28 cellular contexts compared by ENCODE assay signal in genomic region chr6:41452763-41453162, GRCh38.
"Had no signal": no experiment of that assay in that cellular context is flagged by ENCODE, and none has a peak within 500 bp of the region (broad histone marks: within the 10 kb centered on the region; RNA-seq: fewer than 3 reads in every experiment).

No MANE protein-coding gene starts in this region.

- H3K36me3 ChIP-seq: adrenal gland, colonic mucosa, esophagus squamous epithelium, gastroesophageal sphincter had no signal

- H3K4me3 Mint-ChIP-seq: activated CD4-positive, alpha-beta memory T cell treated with anti-CD3 and anti-CD28 coated beads for 36 hours; activated CD4-positive, alpha-beta T cell treated with anti-CD3 and anti-CD28 coated beads for 36 hours; activated CD4-positive, alpha-beta T cell treated with anti-CD3 and anti-CD28 coated beads, Interleukin-2, amount 10 ng/mL, durations not matched to agents 24 days and 14 days; activated CD8-positive, alpha-beta memory T cell treated with anti-CD3 and anti-CD28 coated beads, Interleukin-2, amount 10 ng/mL, durations not matched to agents 7 days and 5 days; activated CD8-positive, alpha-beta T cell treated with anti-CD3 and anti-CD28 coated beads, Interleukin-2, amount 10 ng/mL, durations not matched to agents 7 days and 5 days; activated naive CD4-positive, alpha-beta T cell treated with anti-CD3 and anti-CD28 coated beads for 36 hours; activated naive CD4-positive, alpha-beta T cell treated with anti-CD3 and anti-CD28 coated beads, Interleukin-2, amount 50 U/mL, for 24 hours; activated naive CD8-positive, alpha-beta T cell treated with anti-CD3 and anti-CD28 coated beads for 36 hours; activated naive CD8-positive, alpha-beta T cell treated with anti-CD3 and anti-CD28 coated beads, Interleukin-2, amount 50 U/mL, for 24 hours; activated T-helper 1 cell treated with anti-CD3 and anti-CD28 coated beads, Interleukin-12 subunit alpha, Interleukin-12 subunit beta, Interleukin-2, Interleukin-4 antibody, amounts not matched to agents 30 ng/mL and 10 ng/mL and 1 ng/mL, durations not matched to agents 14 hours and 24 hours and 36 hours had no signal

- H3K4me3 ChIP-seq: adrenal gland, body of pancreas, colonic mucosa, esophagus squamous epithelium, gastroesophageal sphincter had no signal

- DNase-seq: activated CD4-positive, alpha-beta memory T cell treated with anti-CD3 and anti-CD28 coated beads for 36 hours; activated CD4-positive, alpha-beta T cell treated with anti-CD3 and anti-CD28 coated beads for 36 hours; activated CD4-positive, alpha-beta T cell treated with anti-CD3 and anti-CD28 coated beads, Interleukin-2, amount 10 ng/mL, durations not matched to agents 24 days and 14 days; activated CD4-positive, CD25-positive, alpha-beta regulatory T cell; activated CD4-positive, CD25-positive, alpha-beta regulatory T cell treated with anti-CD3 and anti-CD28 coated beads, Interleukin-2, amount 50 U/mL, for 72 hours; activated CD8-positive, alpha-beta memory T cell treated with anti-CD3 and anti-CD28 coated beads, Interleukin-2, amount 10 ng/mL, durations not matched to agents 7 days and 5 days; activated CD8-positive, alpha-beta memory T cell treated with anti-CD3 and anti-CD28 coated beads, Interleukin-2, amount 50 U/mL, for 4 hours; activated CD8-positive, alpha-beta T cell treated with anti-CD3 and anti-CD28 coated beads, Interleukin-2, amount 10 ng/mL, durations not matched to agents 7 days and 5 days; activated effector memory CD4-positive, alpha-beta T cell treated with anti-CD3 and anti-CD28 coated beads, Interleukin-2, amount 50 U/mL, for 16 hours; activated naive CD4-positive, alpha-beta T cell treated with anti-CD3 and anti-CD28 coated beads for 36 hours; activated naive CD8-positive, alpha-beta T cell treated with anti-CD3 and anti-CD28 coated beads for 36 hours; activated naive CD8-positive, alpha-beta T cell treated with anti-CD3 and anti-CD28 coated beads, Interleukin-2, amount 50 U/mL, for 24 hours; activated T-cell treated with anti-CD3 and anti-CD28 coated beads, Interleukin-2, amount 50 U/mL, for 1 hour; activated T-cell treated with anti-CD3 and anti-CD28 coated beads, Interleukin-2, amount 50 U/mL, for 48 hours; adrenal gland; body of pancreas; central memory CD4-positive, alpha-beta T cell; cerebellar nuclear complex; colonic mucosa; effector CD8-positive, alpha-beta T cell; esophagus squamous epithelium; foreskin melanocyte; T-helper 2 cell had no signal

- H3K36me3 Mint-ChIP-seq: activated CD4-positive, alpha-beta memory T cell treated with anti-CD3 and anti-CD28 coated beads for 36 hours; activated CD8-positive, alpha-beta memory T cell treated with anti-CD3 and anti-CD28 coated beads, Interleukin-2, amount 10 ng/mL, durations not matched to agents 7 days and 5 days; activated naive CD4-positive, alpha-beta T cell treated with anti-CD3 and anti-CD28 coated beads, Interleukin-2, amount 50 U/mL, for 24 hours; activated naive CD8-positive, alpha-beta T cell treated with anti-CD3 and anti-CD28 coated beads for 36 hours had no signal

- H3K9me3 Mint-ChIP-seq: activated CD4-positive, alpha-beta memory T cell treated with anti-CD3 and anti-CD28 coated beads for 36 hours; activated CD4-positive, alpha-beta T cell treated with anti-CD3 and anti-CD28 coated beads, Interleukin-2, amount 10 ng/mL, durations not matched to agents 24 days and 14 days; activated naive CD4-positive, alpha-beta T cell treated with anti-CD3 and anti-CD28 coated beads for 36 hours; activated naive CD4-positive, alpha-beta T cell treated with anti-CD3 and anti-CD28 coated beads, Interleukin-2, amount 50 U/mL, for 24 hours; activated naive CD8-positive, alpha-beta T cell treated with anti-CD3 and anti-CD28 coated beads for 36 hours; activated naive CD8-positive, alpha-beta T cell treated with anti-CD3 and anti-CD28 coated beads, Interleukin-2, amount 50 U/mL, for 24 hours; activated T-helper 1 cell treated with anti-CD3 and anti-CD28 coated beads, Interleukin-12 subunit alpha, Interleukin-12 subunit beta, Interleukin-2, Interleukin-4 antibody, amounts not matched to agents 30 ng/mL and 10 ng/mL and 1 ng/mL, durations not matched to agents 14 hours and 24 hours and 36 hours; activated T-helper 2 cell treated with anti-CD3 and anti-CD28 coated beads, Interferon-gamma antibody, Interleukin-2, Interleukin-4, amounts not matched to agents 10 μg/mL and 5 μg/mL and 100 μg/mL, durations not matched to agents 14 hours and 24 hours and 36 hours had no signal

- H3K4me1 Mint-ChIP-seq: activated CD4-positive, alpha-beta T cell treated with anti-CD3 and anti-CD28 coated beads for 36 hours; activated CD4-positive, alpha-beta T cell treated with anti-CD3 and anti-CD28 coated beads, Interleukin-2, amount 10 ng/mL, durations not matched to agents 24 days and 14 days; activated CD8-positive, alpha-beta memory T cell treated with anti-CD3 and anti-CD28 coated beads, Interleukin-2, amount 10 ng/mL, durations not matched to agents 7 days and 5 days; activated naive CD4-positive, alpha-beta T cell treated with anti-CD3 and anti-CD28 coated beads, Interleukin-2, amount 50 U/mL, for 24 hours; activated naive CD8-positive, alpha-beta T cell treated with anti-CD3 and anti-CD28 coated beads for 36 hours; activated naive CD8-positive, alpha-beta T cell treated with anti-CD3 and anti-CD28 coated beads, Interleukin-2, amount 50 U/mL, for 24 hours had no signal

- H3K27me3 ChIP-seq: adrenal gland, body of pancreas, colonic mucosa, gastroesophageal sphincter had no signal

- H3K27ac ChIP-seq: body of pancreas, colonic mucosa, epithelial cell of prostate had no signal

- H3K27ac Mint-ChIP-seq: activated CD4-positive, alpha-beta memory T cell treated with anti-CD3 and anti-CD28 coated beads for 36 hours; activated CD4-positive, alpha-beta T cell treated with anti-CD3 and anti-CD28 coated beads for 36 hours; activated CD4-positive, alpha-beta T cell treated with anti-CD3 and anti-CD28 coated beads, Interleukin-2, amount 10 ng/mL, durations not matched to agents 24 days and 14 days; activated CD8-positive, alpha-beta memory T cell treated with anti-CD3 and anti-CD28 coated beads, Interleukin-2, amount 10 ng/mL, durations not matched to agents 7 days and 5 days; activated CD8-positive, alpha-beta T cell treated with anti-CD3 and anti-CD28 coated beads, Interleukin-2, amount 10 ng/mL, durations not matched to agents 7 days and 5 days; activated naive CD4-positive, alpha-beta T cell treated with anti-CD3 and anti-CD28 coated beads for 36 hours; activated naive CD4-positive, alpha-beta T cell treated with anti-CD3 and anti-CD28 coated beads, Interleukin-2, amount 50 U/mL, for 24 hours; activated naive CD8-positive, alpha-beta T cell treated with anti-CD3 and anti-CD28 coated beads for 36 hours; activated naive CD8-positive, alpha-beta T cell treated with anti-CD3 and anti-CD28 coated beads, Interleukin-2, amount 50 U/mL, for 24 hours; activated T-helper 1 cell treated with anti-CD3 and anti-CD28 coated beads, Interleukin-12 subunit alpha, Interleukin-12 subunit beta, Interleukin-2, Interleukin-4 antibody, amounts not matched to agents 30 ng/mL and 10 ng/mL and 1 ng/mL, durations not matched to agents 14 hours and 24 hours and 36 hours; activated T-helper 2 cell treated with anti-CD3 and anti-CD28 coated beads, Interferon-gamma antibody, Interleukin-2, Interleukin-4, amounts not matched to agents 10 μg/mL and 5 μg/mL and 100 μg/mL, durations not matched to agents 14 hours and 24 hours and 36 hours had no signal

- H3K27me3 Mint-ChIP-seq: activated CD4-positive, alpha-beta T cell treated with anti-CD3 and anti-CD28 coated beads for 36 hours; activated naive CD4-positive, alpha-beta T cell treated with anti-CD3 and anti-CD28 coated beads, Interleukin-2, amount 50 U/mL, for 24 hours; activated naive CD8-positive, alpha-beta T cell treated with anti-CD3 and anti-CD28 coated beads for 36 hours had no signal

- ATAC-seq: activated CD4-positive, alpha-beta T cell treated with anti-CD3 and anti-CD28 coated beads for 36 hours; activated CD8-positive, alpha-beta memory T cell treated with anti-CD3 and anti-CD28 coated beads, Interleukin-2, amount 10 ng/mL, durations not matched to agents 7 days and 5 days; activated CD8-positive, alpha-beta T cell treated with anti-CD3 and anti-CD28 coated beads, Interleukin-2, amount 10 ng/mL, durations not matched to agents 7 days and 5 days; activated naive CD8-positive, alpha-beta T cell treated with anti-CD3 and anti-CD28 coated beads, Interleukin-2, amount 50 U/mL, for 24 hours; body of pancreas; gastroesophageal sphincter had no signal

- H3K9me3 ChIP-seq: adrenal gland, body of pancreas, colonic mucosa, esophagus squamous epithelium, gastroesophageal sphincter had no signal
